Comparison of ENCODE assay signal across 1 cellular context in the genomic region with DNA sequence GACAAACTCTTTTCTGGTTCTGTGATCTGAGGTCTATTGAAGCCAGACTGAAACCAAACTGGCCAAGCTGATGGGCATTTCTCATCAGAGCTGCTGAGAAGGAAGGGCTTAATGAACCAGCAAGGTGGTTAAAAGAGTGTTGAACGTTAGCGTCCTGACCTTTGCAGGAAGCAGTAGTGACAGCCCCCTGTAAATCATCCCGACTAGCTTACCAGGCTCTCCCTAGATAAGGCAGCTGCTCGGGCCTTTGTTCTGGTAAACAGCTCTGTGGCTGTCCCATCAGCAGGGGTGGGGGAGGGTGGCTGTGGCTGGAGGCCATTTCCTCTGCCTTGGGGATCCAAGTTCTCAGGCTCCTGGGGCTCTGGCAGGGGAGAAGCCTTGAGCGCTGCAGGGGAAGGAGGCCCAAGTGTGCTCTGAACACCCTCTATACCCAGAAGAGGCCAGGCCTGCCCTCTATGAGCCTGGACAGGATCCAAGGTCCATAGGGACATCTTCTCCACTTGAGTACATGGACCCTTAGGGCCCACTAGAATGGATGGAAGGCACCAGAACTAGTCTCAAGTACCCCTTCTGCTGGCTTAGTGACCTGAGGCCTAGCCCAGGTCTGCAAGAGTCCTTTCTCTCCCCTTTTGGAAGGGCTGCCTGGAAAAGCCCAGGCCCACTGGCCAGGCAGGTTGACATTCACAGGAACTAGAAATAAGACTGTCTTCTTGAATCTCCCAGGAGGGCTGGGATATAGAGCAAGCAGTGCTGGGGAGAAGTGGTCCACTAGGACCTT.
A peak's percentile ranks its signal among the peaks of the same experiment; 100 is the strongest.
TF ChIP-seq lines count a peak whose summit lies in the region.

No MANE protein-coding gene starts in this region.

TF ChIP-seq in K562, 482 proteins besides CTCF, POLR2A, EP300 and RAD21 (continued from another document and continues in another):
- TF ChIP-seq ZBTB5 (IDR thresholded peaks at IDR 0.05) (no peak), ELK1 (CRISPR knock-in tag; IDR thresholded peaks at IDR 0.05) (no peak), ZNF584 (CRISPR knock-in tag; IDR thresholded peaks at IDR 0.05; ENCODE audit: low read depth) (0 out of 2 replicates have a peak, but pooled peaks have one; percentile 49), KAT7 (CRISPR knock-in tag; IDR thresholded peaks at IDR 0.05; ENCODE audit: borderline replicate concordance) (0 out of 2 replicates have a peak, but pooled peaks have one; percentile 25), ZNF586 (CRISPR knock-in tag; conservative IDR thresholded peaks at IDR 0.05) (peak; percentile 71; the same call in 1 of the 2 replicates), KDM1A (IDR thresholded peaks at IDR 0.05) (peak; percentile 84 to 90), PHB2 (IDR thresholded peaks at IDR 0.05; ENCODE audit: low read depth) (peak; percentile 76), POLR3G (IDR thresholded peaks at IDR 0.05; ENCODE audit: extremely low read depth, insufficient read length, insufficient replicate concordance) (no peak), SMAD2 (IDR thresholded peaks at IDR 0.05; ENCODE audit: low read depth, low read length) (no peak), GTF2F1 (IDR thresholded peaks at IDR 0.05; ENCODE audit: low read depth, low read length) (peak; percentile 65; the same call in 1 of the 2 replicates), ADNP (tag; IDR thresholded peaks at IDR 0.05) (no peak), ZBTB43 (CRISPR knock-in tag; IDR thresholded peaks at IDR 0.05) (no peak), WHSC1 (IDR thresholded peaks at IDR 0.05; ENCODE audit: low read length) (no peak), GABPB1 (CRISPR knock-in tag; IDR thresholded peaks at IDR 0.05) (peak; percentile 73), TOE1 (IDR thresholded peaks at IDR 0.05; ENCODE audit: borderline replicate concordance) (peak; percentile 71; the same call in 1 of the 2 replicates), TOE1 (CRISPR knock-in tag; IDR thresholded peaks at IDR 0.05; ENCODE audit: borderline replicate concordance, low read depth) (no peak), NCOA4 (IDR thresholded peaks at IDR 0.05; ENCODE audit: partially characterized antibody) (no peak), ZNF140 (CRISPR knock-in tag; IDR thresholded peaks at IDR 0.05) (no peak), SETDB1 (IDR thresholded peaks at IDR 0.05; ENCODE audit: low read length) (no peak), RBFOX2 (IDR thresholded peaks at IDR 0.05; ENCODE audit: low read depth, low read length) (peak; percentile 58), MEIS2 (IDR thresholded peaks at IDR 0.05; ENCODE audit: partially characterized antibody) (peak; percentile 100), ZC3H11A (IDR thresholded peaks at IDR 0.05; ENCODE audit: low read depth, low read length) (no peak), KLF16 (IDR thresholded peaks at IDR 0.05) (peak; percentile 95), STAT5B (CRISPR knock-in tag; IDR thresholded peaks at IDR 0.05) (no peak), ZNF217 (CRISPR knock-in tag; IDR thresholded peaks at IDR 0.05) (no peak), CCNT2 (IDR thresholded peaks at IDR 0.05; ENCODE audit: borderline replicate concordance, extremely low read depth, insufficient read length, low read depth, low read length) (peak; percentile 74), ZSCAN29 (IDR thresholded peaks at IDR 0.05) (peak; percentile 12; the same call in 1 of the 2 replicates), ZNF408 (CRISPR knock-in tag; IDR thresholded peaks at IDR 0.05; ENCODE audit: low read depth) (no peak), ZFPM2 (CRISPR knock-in tag; IDR thresholded peaks at IDR 0.05) (no peak), BRCA1 (IDR thresholded peaks at IDR 0.05) (no peak), BRCA1 (CRISPR knock-in tag; IDR thresholded peaks at IDR 0.05) (no peak), RNF219 (CRISPR knock-in tag; IDR thresholded peaks at IDR 0.05) (0 out of 2 replicates have a peak, but pooled peaks have one; percentile 26), ZBTB1 (CRISPR knock-in tag; IDR thresholded peaks at IDR 0.05; ENCODE audit: borderline replicate concordance, low read depth) (no peak), SFPQ (IDR thresholded peaks at IDR 0.05; ENCODE audit: low read depth, low read length) (no peak), ZNF24 (IDR thresholded peaks at IDR 0.05) (peak; percentile 78), IRF2 (CRISPR knock-in tag; IDR thresholded peaks at IDR 0.05) (no peak), HEY1 (CRISPR knock-in tag; IDR thresholded peaks at IDR 0.05; ENCODE audit: borderline replicate concordance) (0 out of 2 replicates have a peak, but pooled peaks have one; percentile 23), FOSL1 (tag; conservative IDR thresholded peaks at IDR 0.05) (no peak; the same call in 1 of the 2 replicates), ZNF124 (CRISPR knock-in tag; IDR thresholded peaks at IDR 0.05) (no peak), ZNF436 (CRISPR knock-in tag; IDR thresholded peaks at IDR 0.05) (no peak), ZKSCAN1 (IDR thresholded peaks at IDR 0.05; ENCODE audit: low read depth, low read length) (peak; percentile 90), BCL6 (CRISPR knock-in tag; IDR thresholded peaks at IDR 0.05) (peak; percentile 46; the same call in 1 of the 2 replicates), POLR3A (IDR thresholded peaks at IDR 0.05; ENCODE audit: borderline replicate concordance, extremely low read depth, insufficient read depth, insufficient read length) (no peak), DPF2 (IDR thresholded peaks at IDR 0.05) (peak; percentile 98), HDGF (IDR thresholded peaks at IDR 0.05) (no peak), IFI16 (CRISPR knock-in tag; IDR thresholded peaks at IDR 0.05) (peak; percentile 25), ZBED1 (IDR thresholded peaks at IDR 0.05) (peak; percentile 92)
- TF ChIP-seq, protein P1, sequence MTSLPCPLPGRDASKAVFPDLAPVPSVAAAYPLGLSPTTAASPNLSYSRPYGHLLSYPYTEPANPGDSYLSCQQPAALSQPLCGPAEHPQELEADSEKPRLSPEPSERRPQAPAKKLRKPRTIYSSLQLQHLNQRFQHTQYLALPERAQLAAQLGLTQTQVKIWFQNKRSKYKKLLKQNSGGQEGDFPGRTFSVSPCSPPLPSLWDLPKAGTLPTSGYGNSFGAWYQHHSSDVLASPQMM (CRISPR knock-in tag; IDR thresholded peaks at IDR 0.05), result no peak
- TF ChIP-seq, protein P2, sequence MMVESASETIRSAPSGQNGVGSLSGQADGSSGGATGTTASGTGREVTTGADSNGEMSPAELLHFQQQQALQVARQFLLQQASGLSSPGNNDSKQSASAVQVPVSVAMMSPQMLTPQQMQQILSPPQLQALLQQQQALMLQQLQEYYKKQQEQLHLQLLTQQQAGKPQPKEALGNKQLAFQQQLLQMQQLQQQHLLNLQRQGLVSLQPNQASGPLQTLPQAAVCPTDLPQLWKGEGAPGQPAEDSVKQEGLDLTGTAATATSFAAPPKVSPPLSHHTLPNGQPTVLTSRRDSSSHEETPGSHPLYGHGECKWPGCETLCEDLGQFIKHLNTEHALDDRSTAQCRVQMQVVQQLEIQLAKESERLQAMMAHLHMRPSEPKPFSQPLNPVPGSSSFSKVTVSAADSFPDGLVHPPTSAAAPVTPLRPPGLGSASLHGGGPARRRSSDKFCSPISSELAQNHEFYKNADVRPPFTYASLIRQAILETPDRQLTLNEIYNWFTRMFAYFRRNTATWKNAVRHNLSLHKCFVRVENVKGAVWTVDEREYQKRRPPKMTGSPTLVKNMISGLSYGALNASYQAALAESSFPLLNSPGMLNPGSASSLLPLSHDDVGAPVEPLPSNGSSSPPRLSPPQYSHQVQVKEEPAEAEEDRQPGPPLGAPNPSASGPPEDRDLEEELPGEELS (CRISPR knock-in tag; IDR thresholded peaks at IDR 0.05; ENCODE audit: borderline replicate concordance), result peak; percentile 98
- TF ChIP-seq, protein P3, sequence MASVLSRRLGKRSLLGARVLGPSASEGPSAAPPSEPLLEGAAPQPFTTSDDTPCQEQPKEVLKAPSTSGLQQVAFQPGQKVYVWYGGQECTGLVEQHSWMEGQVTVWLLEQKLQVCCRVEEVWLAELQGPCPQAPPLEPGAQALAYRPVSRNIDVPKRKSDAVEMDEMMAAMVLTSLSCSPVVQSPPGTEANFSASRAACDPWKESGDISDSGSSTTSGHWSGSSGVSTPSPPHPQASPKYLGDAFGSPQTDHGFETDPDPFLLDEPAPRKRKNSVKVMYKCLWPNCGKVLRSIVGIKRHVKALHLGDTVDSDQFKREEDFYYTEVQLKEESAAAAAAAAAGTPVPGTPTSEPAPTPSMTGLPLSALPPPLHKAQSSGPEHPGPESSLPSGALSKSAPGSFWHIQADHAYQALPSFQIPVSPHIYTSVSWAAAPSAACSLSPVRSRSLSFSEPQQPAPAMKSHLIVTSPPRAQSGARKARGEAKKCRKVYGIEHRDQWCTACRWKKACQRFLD (CRISPR knock-in tag; IDR thresholded peaks at IDR 0.05), result peak; percentile 98
- TF ChIP-seq, protein P4, sequence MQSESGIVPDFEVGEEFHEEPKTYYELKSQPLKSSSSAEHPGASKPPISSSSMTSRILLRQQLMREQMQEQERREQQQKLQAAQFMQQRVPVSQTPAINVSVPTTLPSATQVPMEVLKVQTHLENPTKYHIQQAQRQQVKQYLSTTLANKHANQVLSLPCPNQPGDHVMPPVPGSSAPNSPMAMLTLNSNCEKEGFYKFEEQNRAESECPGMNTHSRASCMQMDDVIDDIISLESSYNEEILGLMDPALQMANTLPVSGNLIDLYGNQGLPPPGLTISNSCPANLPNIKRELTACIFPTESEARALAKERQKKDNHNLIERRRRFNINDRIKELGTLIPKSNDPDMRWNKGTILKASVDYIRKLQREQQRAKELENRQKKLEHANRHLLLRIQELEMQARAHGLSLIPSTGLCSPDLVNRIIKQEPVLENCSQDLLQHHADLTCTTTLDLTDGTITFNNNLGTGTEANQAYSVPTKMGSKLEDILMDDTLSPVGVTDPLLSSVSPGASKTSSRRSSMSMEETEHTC (IDR thresholded peaks at IDR 0.05), result peak; percentile 92
- TF ChIP-seq, protein P5, sequence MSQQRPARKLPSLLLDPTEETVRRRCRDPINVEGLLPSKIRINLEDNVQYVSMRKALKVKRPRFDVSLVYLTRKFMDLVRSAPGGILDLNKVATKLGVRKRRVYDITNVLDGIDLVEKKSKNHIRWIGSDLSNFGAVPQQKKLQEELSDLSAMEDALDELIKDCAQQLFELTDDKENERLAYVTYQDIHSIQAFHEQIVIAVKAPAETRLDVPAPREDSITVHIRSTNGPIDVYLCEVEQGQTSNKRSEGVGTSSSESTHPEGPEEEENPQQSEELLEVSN (IDR thresholded peaks at IDR 0.05; ENCODE audit: borderline replicate concordance in 1 of 2, extremely low read depth in 1 of 2, insufficient read depth in 1 of 2, insufficient read length in 1 of 2, low read depth in 1 of 2, low read length in 1 of 2, poor library complexity in 1 of 2, severe bottlenecking in 1 of 2), result no peak
